Comparison of ENCODE assay signal across 1 cellular context in genomic region chr16:16149710-16150116, GRCh38.
TF ChIP-seq lines count a peak whose summit lies in the region.

No MANE protein-coding gene starts in this region.

TF ChIP-seq in HepG2, 621 proteins besides CTCF, POLR2A, EP300 and RAD21 (continued from another document and continues in another):
- TF ChIP-seq ZBTB40 (IDR thresholded peaks at IDR 0.05): no peak
- TF ChIP-seq ZBTB40 (CRISPR knock-in tag; IDR thresholded peaks at IDR 0.05): no peak; the same call in 1 of the 2 replicates
- TF ChIP-seq ZNF512B (CRISPR knock-in tag; IDR thresholded peaks at IDR 0.05; ENCODE audit: borderline replicate concordance): no peak
- 0 out of 2 replicates have a peak, but pooled peaks have one; percentile 25 for TF ChIP-seq TSC22D2 (CRISPR knock-in tag; IDR thresholded peaks at IDR 0.05; ENCODE audit: borderline replicate concordance)
- no peak for TF ChIP-seq PRDM4 (CRISPR knock-in tag; IDR thresholded peaks at IDR 0.05; ENCODE audit: borderline replicate concordance)
- no peak for TF ChIP-seq CENPT (CRISPR knock-in tag; IDR thresholded peaks at IDR 0.05; ENCODE audit: low read depth)
- peak; percentile 51; the same call in 1 of the 2 replicates for TF ChIP-seq ZNF337 (CRISPR knock-in tag; IDR thresholded peaks at IDR 0.05; ENCODE audit: borderline replicate concordance, low read depth)
- TF ChIP-seq ZNF382 (CRISPR knock-in tag; IDR thresholded peaks at IDR 0.05; ENCODE audit: borderline replicate concordance): no peak
- no peak for TF ChIP-seq SIX1 (CRISPR knock-in tag; IDR thresholded peaks at IDR 0.05; ENCODE audit: borderline replicate concordance)
- TF ChIP-seq TCF7L2 (IDR thresholded peaks at IDR 0.05; ENCODE audit: low read depth, low read length): no peak
- TF ChIP-seq POGZ (CRISPR knock-in tag; IDR thresholded peaks at IDR 0.05): no peak; the same call in 1 of the 2 replicates
- TF ChIP-seq ZMYM2 (CRISPR knock-in tag; IDR thresholded peaks at IDR 0.05): no peak
- peak; percentile 78; the same call in 1 of the 2 replicates for TF ChIP-seq ZNF264 (CRISPR knock-in tag; IDR thresholded peaks at IDR 0.05)
- TF ChIP-seq NKX3-1 (CRISPR knock-in tag; IDR thresholded peaks at IDR 0.05): no peak
- no peak for TF ChIP-seq ZNF333 (CRISPR knock-in tag; IDR thresholded peaks at IDR 0.05; ENCODE audit: borderline replicate concordance)
- TF ChIP-seq SIX4 (CRISPR knock-in tag; IDR thresholded peaks at IDR 0.05): peak; percentile 43; the same call in 1 of the 2 replicates
- no peak; the same call in 1 of the 2 replicates for TF ChIP-seq ZNF460 (CRISPR knock-in tag; IDR thresholded peaks at IDR 0.05; ENCODE audit: borderline replicate concordance)
- TF ChIP-seq HOXA5 (CRISPR knock-in tag; IDR thresholded peaks at IDR 0.05): peak; percentile 85; the same call in 1 of the 2 replicates
- TF ChIP-seq NFATC3 (CRISPR knock-in tag; IDR thresholded peaks at IDR 0.05): no peak
- TF ChIP-seq ZNF30 (CRISPR knock-in tag; IDR thresholded peaks at IDR 0.05): no peak
- peak; percentile 45; the same call in 1 of the 2 replicates for TF ChIP-seq IRX3 (CRISPR knock-in tag; IDR thresholded peaks at IDR 0.05; ENCODE audit: borderline replicate concordance, low read depth)
- peak; percentile 66; the same call in 1 of the 2 replicates for TF ChIP-seq ZNF121 (CRISPR knock-in tag; IDR thresholded peaks at IDR 0.05)
- peak; percentile 56; the same call in 1 of the 2 replicates for TF ChIP-seq RXRB (CRISPR knock-in tag; IDR thresholded peaks at IDR 0.05; ENCODE audit: borderline replicate concordance)
- TF ChIP-seq RFX5 (IDR thresholded peaks at IDR 0.05; ENCODE audit: low read depth, low read length): no peak
- TF ChIP-seq ZNF101 (CRISPR knock-in tag; IDR thresholded peaks at IDR 0.05; ENCODE audit: borderline replicate concordance, low read depth): no peak
- TF ChIP-seq HNRNPK (IDR thresholded peaks at IDR 0.05; ENCODE audit: low read depth, low read length, poor library complexity, severe bottlenecking): no peak
- no peak for TF ChIP-seq PRDM15 (CRISPR knock-in tag; IDR thresholded peaks at IDR 0.05)
- no peak for TF ChIP-seq ZNF20 (CRISPR knock-in tag; IDR thresholded peaks at IDR 0.05)
- TF ChIP-seq REPIN1 (CRISPR knock-in tag; IDR thresholded peaks at IDR 0.05; ENCODE audit: borderline replicate concordance, low read depth): peak; percentile 84
- TF ChIP-seq DNMT1 (CRISPR knock-in tag; IDR thresholded peaks at IDR 0.05): no peak
- no peak for TF ChIP-seq CEBPG (CRISPR knock-in tag; IDR thresholded peaks at IDR 0.05)
- no peak for TF ChIP-seq E2F1 (CRISPR knock-in tag; IDR thresholded peaks at IDR 0.05)
- peak; percentile 93 for TF ChIP-seq PAXIP1 (CRISPR knock-in tag; conservative IDR thresholded peaks at IDR 0.05)
- TF ChIP-seq ZNF83 (CRISPR knock-in tag; IDR thresholded peaks at IDR 0.05; ENCODE audit: borderline replicate concordance): no peak
- TF ChIP-seq ATF5 (CRISPR knock-in tag; IDR thresholded peaks at IDR 0.05; ENCODE audit: low read depth): no peak
